8 cellular contexts compared by ENCODE assay signal in genomic region chr13:51452391-51453307, GRCh38. TPM values are rescaled to one million over a fixed set of nuclear protein-coding genes. Genes with fewer than 3 reads are reported as not detected.
DNase-seq lines count a peak whose midpoint lies in the region; ATAC-seq and TF ChIP-seq lines count a peak whose summit lies in the region.

Gene INTS6 (minus strand): TSS chr13:51453036. CDS start chr13:51452525, 511 bp downstream.

- H3K9me3 ChIP-seq in SK-N-MC (ENCODE audit: low read depth, low read length), result no peaks in the 10 kb centered on the region
- no peaks in the 10 kb centered on the region for H3K9me3 ChIP-seq in gastroesophageal sphincter
- H3K9me3 ChIP-seq in neutrophil, result no peaks in the 10 kb centered on the region

- H3K27ac ChIP-seq in SK-N-MC, result peak within 1 kb of the TSS; percentile 88
- H3K27ac ChIP-seq in gastroesophageal sphincter, result peak within 1 kb of the TSS; percentile 98 to 100 (median 99)
- H3K27ac ChIP-seq in neutrophil, result peak within 1 kb of the TSS; percentile 98
- H3K27ac ChIP-seq in substantia nigra (ENCODE audit: low read depth, low read length, poor library complexity, severe bottlenecking), result peak within 1 kb of the TSS; percentile 98

- DNase-seq in GM04503 (ENCODE audit: low read depth), result peak; percentile 93
- peak; percentile 100 for DNase-seq in HFFc6
- peak; percentile 99 for DNase-seq in NB4 (ENCODE audit: low read depth)
- DNase-seq in SK-N-MC (ENCODE audit: low read depth, low spot score), result peak; percentile 96
- peak; percentile 98 for DNase-seq in activated naive CD4-positive, alpha-beta T cell treated with anti-CD3 and anti-CD28 coated beads, Interleukin-2, amount 10 ng/mL, durations not matched to agents 7 days and 5 days
- DNase-seq in substantia nigra (lab: John Stamatoyannopoulos, UW), result peak; percentile 92 to 100 (median 99)

- H3K9me3 Mint-ChIP-seq in HFFc6, result peaks cover 3% of the 10 kb centered on the region; the same call in 1 of the 2 replicates
- peaks cover 2% of the 10 kb centered on the region for H3K9me3 Mint-ChIP-seq in activated naive CD4-positive, alpha-beta T cell treated with anti-CD3 and anti-CD28 coated beads, Interleukin-2, amount 10 ng/mL, durations not matched to agents 7 days and 5 days

- H3K4me3 ChIP-seq in NB4 (ENCODE audit: low read depth, low read length), result peak within 1 kb of the TSS; percentile 89
- H3K4me3 ChIP-seq in SK-N-MC, result peak within 1 kb of the TSS; percentile 96
- H3K4me3 ChIP-seq in gastroesophageal sphincter, result peak within 1 kb of the TSS; percentile 96 to 98
- H3K4me3 ChIP-seq in neutrophil (ENCODE audit: low read depth in 1 of 2, low read length in 1 of 2), result peak within 1 kb of the TSS; percentile 88 to 98

- TF ChIP-seq POLR2A in NB4 (IDR thresholded peaks at IDR 0.05; ENCODE audit: extremely low read depth, insufficient read length) (peak; percentile 100), gastroesophageal sphincter (IDR thresholded peaks at IDR 0.05) (peak; percentile 99)

- peak within 1 kb of the TSS; percentile 94 for H3K4me3 Mint-ChIP-seq in HFFc6
- peak within 1 kb of the TSS; percentile 86 for H3K4me3 Mint-ChIP-seq in activated naive CD4-positive, alpha-beta T cell treated with anti-CD3 and anti-CD28 coated beads, Interleukin-2, amount 10 ng/mL, durations not matched to agents 7 days and 5 days

- peaks cover 53% of the 10 kb centered on the region for H3K36me3 ChIP-seq in SK-N-MC (ENCODE audit: insufficient read depth, low read length)
- peaks cover 0 to 43% of the 10 kb centered on the region in 2 donors for H3K36me3 ChIP-seq in gastroesophageal sphincter
- H3K36me3 ChIP-seq in neutrophil, result peaks cover 22% of the 10 kb centered on the region

- peak; percentile 95 for ATAC-seq in gastroesophageal sphincter

- no CpG with 5 or more reads among the region's 79 CpGs for WGBS in gastroesophageal sphincter (ENCODE audit: low coverage in 1 of 2), 2 donors

- CTCF ChIA-PET in activated naive CD4-positive, alpha-beta T cell treated with anti-CD3 and anti-CD28 coated beads, Interleukin-2, amount 10 ng/mL, durations not matched to agents 7 days and 5 days (lab: Charles Lee), result interaction anchor here (1.4 to 2.8 kb wide), 3 partner anchors 19 to 345 kb away, joined by 4 to 20 read pairs (median 4); no protein-coding TSS in a partner anchor

- peaks cover 1% of the 10 kb centered on the region; the same call in 1 of the 2 replicates for H3K27me3 Mint-ChIP-seq in HFFc6 (ENCODE audit: insufficient read depth)
- peaks cover 4% of the 10 kb centered on the region for H3K27me3 Mint-ChIP-seq in activated naive CD4-positive, alpha-beta T cell treated with anti-CD3 and anti-CD28 coated beads, Interleukin-2, amount 10 ng/mL, durations not matched to agents 7 days and 5 days

- no peak for TF ChIP-seq EP300 in gastroesophageal sphincter (IDR thresholded peaks at IDR 0.05)

- no peak for TF ChIP-seq CTCF in HFFc6 (IDR thresholded peaks at IDR 0.05)
- TF ChIP-seq CTCF in NB4 (IDR thresholded peaks at IDR 0.05; ENCODE audit: low read depth, low read length), result no peak
- no peak for TF ChIP-seq CTCF in gastroesophageal sphincter (IDR thresholded peaks at IDR 0.05)
- no peak for TF ChIP-seq CTCF in neutrophil (IDR thresholded peaks at IDR 0.05)

- peaks cover 42% of the 10 kb centered on the region for H3K4me1 Mint-ChIP-seq in HFFc6 (ENCODE audit: low read depth)
- H3K4me1 Mint-ChIP-seq in activated naive CD4-positive, alpha-beta T cell treated with anti-CD3 and anti-CD28 coated beads, Interleukin-2, amount 10 ng/mL, durations not matched to agents 7 days and 5 days, result peaks cover 37% of the 10 kb centered on the region

- H3K4me1 ChIP-seq in gastroesophageal sphincter (peaks cover 6 to 48% (median 14%) of the 10 kb centered on the region in 3 donors), neutrophil (ENCODE audit: control insufficient read depth in 1 of 2, insufficient read depth in 1 of 2, low read depth in 1 of 2, low read length in 1 of 2) (peaks cover 61 to 73% of the 10 kb centered on the region in 2 experiments)

- peaks cover 36% of the 10 kb centered on the region for H3K36me3 Mint-ChIP-seq in HFFc6 (ENCODE audit: low read depth)
- H3K36me3 Mint-ChIP-seq in activated naive CD4-positive, alpha-beta T cell treated with anti-CD3 and anti-CD28 coated beads, Interleukin-2, amount 10 ng/mL, durations not matched to agents 7 days and 5 days, result peaks cover 41% of the 10 kb centered on the region

- peak within 1 kb of the TSS; percentile 97 for H3K9ac ChIP-seq in SK-N-MC (ENCODE audit: insufficient read length)

- H3K27me3 ChIP-seq in gastroesophageal sphincter (no peaks in the 10 kb centered on the region), neutrophil (no peaks in the 10 kb centered on the region)

- peak within 1 kb of the TSS; percentile 97 for H3K27ac Mint-ChIP-seq in HFFc6
- peak within 1 kb of the TSS; percentile 96 for H3K27ac Mint-ChIP-seq in activated naive CD4-positive, alpha-beta T cell treated with anti-CD3 and anti-CD28 coated beads, Interleukin-2, amount 10 ng/mL, durations not matched to agents 7 days and 5 days

RNA-seq across cellular contexts. Expression of gene INTS6, which starts in this region (rescaled TPM):
- total RNA-seq in HFFc6 (2021; fragmentation: NEBNext Ultra II Directional; extraction: Animal tissue kit (Norgen Biotek cat#: 25700)), result 10 to 100 TPM; 32.4 to 38.6 (median 33.5) TPM
- 10 to 100 TPM; 22.4 to 35.0 (median 29.8) TPM for total RNA-seq in gastroesophageal sphincter

Comparison
In these comparisons a context has a peak if more than half of its experiments do, and no peak if none do; other contexts are left out.
1. Peak in every context shown above with its lines: DNase-seq, ATAC-seq, H3K4me3 ChIP-seq and H3K27ac ChIP-seq.